14 cellular contexts compared by ENCODE assay signal in the genomic region with DNA sequence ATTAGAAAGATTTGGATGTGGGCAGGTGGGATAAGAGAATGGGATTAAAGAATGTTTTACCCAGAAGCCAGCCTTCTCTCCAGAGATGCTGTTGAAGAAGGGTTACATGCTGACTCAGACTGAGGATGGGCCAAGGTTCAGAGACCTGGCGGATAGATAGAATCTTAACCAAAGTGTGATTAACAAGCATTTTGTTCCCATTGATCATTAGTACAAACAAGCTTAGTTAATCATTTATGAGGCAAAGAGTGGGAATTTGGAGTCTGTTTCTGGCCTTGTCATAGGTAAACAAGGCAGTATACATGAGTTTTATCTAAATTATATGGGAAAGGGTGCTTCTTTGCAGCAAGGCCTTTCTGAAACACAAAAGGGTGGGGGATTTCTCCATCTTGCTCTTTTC.
"Had no signal": no experiment of that assay in that cellular context is flagged by ENCODE, and none has a peak within 500 bp of the region (broad histone marks: within the 10 kb centered on the region; RNA-seq: fewer than 3 reads in every experiment).

No MANE protein-coding gene starts in this region.

- H3K4me1 ChIP-seq: ascending aorta, suprapubic skin had no signal

- H3K4me3 ChIP-seq: ascending aorta, smooth muscle cell, suprapubic skin had no signal

- DNase-seq: activated naive CD4-positive, alpha-beta T cell; hippocampal formation; left ventricle myocardium superior; mesenchymal stem cell; natural killer cell; right cardiac atrium; stimulated activated naive CD8-positive, alpha-beta T cell treated with anti-CD3 and anti-CD28 coated beads, Interleukin-15, Interleukin-2, amounts not matched to agents 100 U/mL and 50 U/mL, for 24 hours; trophoblast cell had no signal

- H3K27ac ChIP-seq: ascending aorta, suprapubic skin had no signal

- H3K4me2 ChIP-seq: smooth muscle cell had no signal

- H3K4me1 Mint-ChIP-seq: natural killer cell had no signal

- H3K36me3 Mint-ChIP-seq: natural killer cell had no signal

- H3K27me3 ChIP-seq: ascending aorta, suprapubic skin had no signal

- H3K36me3 ChIP-seq: ascending aorta, suprapubic skin had no signal

- H3K27ac Mint-ChIP-seq: activated T-helper 1 cell treated with anti-CD3 and anti-CD28 coated beads, Interleukin-12 subunit alpha, Interleukin-12 subunit beta, Interleukin-2, Interleukin-4 antibody, amounts not matched to agents 30 ng/mL and 10 ng/mL and 1 ng/mL, durations not matched to agents 14 hours and 24 hours and 36 hours; natural killer cell; T-helper 2 cell treated with Interferon-gamma antibody and Interleukin-4, amounts not matched to agents 5 μg/mL and 100 μg/mL, for 36 hours had no signal

- H3K4me3 Mint-ChIP-seq: activated T-helper 1 cell treated with anti-CD3 and anti-CD28 coated beads, Interleukin-12 subunit alpha, Interleukin-12 subunit beta, Interleukin-2, Interleukin-4 antibody, amounts not matched to agents 30 ng/mL and 10 ng/mL and 1 ng/mL, durations not matched to agents 14 hours and 24 hours and 36 hours; natural killer cell; T-helper 2 cell treated with Interferon-gamma antibody and Interleukin-4, amounts not matched to agents 5 μg/mL and 100 μg/mL, for 36 hours had no signal

- H3K9me3 ChIP-seq: ascending aorta, suprapubic skin had no signal

- H3K9me3 Mint-ChIP-seq: activated T-helper 1 cell treated with anti-CD3 and anti-CD28 coated beads, Interleukin-12 subunit alpha, Interleukin-12 subunit beta, Interleukin-2, Interleukin-4 antibody, amounts not matched to agents 30 ng/mL and 10 ng/mL and 1 ng/mL, durations not matched to agents 14 hours and 24 hours and 36 hours; natural killer cell; T-helper 2 cell treated with Interferon-gamma antibody and Interleukin-4, amounts not matched to agents 5 μg/mL and 100 μg/mL, for 36 hours had no signal

- ATAC-seq: activated CD4-positive, CD25-positive, alpha-beta regulatory T cell treated with anti-CD3 and anti-CD28 coated beads, Interleukin-2, amount 50 U/mL, for 24 hours; left ventricle myocardium superior; natural killer cell; right cardiac atrium; stimulated activated naive CD8-positive, alpha-beta T cell treated with anti-CD3 and anti-CD28 coated beads, Interleukin-15, Interleukin-2, amounts not matched to agents 100 U/mL and 50 U/mL, for 24 hours had no signal
